In the genomic region with DNA sequence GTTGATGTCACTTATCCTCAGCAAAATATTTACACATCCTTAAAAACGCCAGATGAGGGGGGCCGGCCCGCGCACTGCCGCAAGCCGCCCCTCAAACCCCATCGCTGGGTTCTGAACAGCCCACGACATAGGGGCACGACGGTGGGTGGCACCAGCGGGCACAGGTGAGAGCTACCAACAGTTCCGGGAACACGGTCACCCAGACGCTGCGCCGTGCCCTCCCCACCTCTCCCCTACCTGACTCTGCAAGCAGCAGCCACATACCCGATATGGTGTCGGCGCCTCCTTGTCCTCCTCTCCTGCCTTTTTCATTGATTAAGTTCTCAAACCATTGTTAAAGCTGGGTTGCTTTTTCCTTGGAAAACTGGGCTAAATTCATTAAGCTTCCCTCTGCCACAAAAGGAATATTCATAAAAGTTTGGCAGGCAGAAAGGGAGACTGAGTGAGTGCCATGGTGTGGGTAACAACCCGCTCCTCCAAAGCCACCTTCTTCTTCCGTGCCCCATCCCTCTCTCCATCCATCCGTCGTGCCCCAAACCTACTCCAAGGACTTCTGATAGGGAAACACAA, we compare ENCODE assay signal across 8 cellular contexts. TPM values are rescaled to one million over a fixed set of nuclear protein-coding genes. Genes with fewer than 3 reads are reported as not detected.
A peak's percentile ranks its signal among the peaks of the same experiment; 100 is the strongest.
DNase-seq lines count a peak whose midpoint lies in the region; ATAC-seq and TF ChIP-seq lines count a peak whose summit lies in the region.

No MANE protein-coding gene starts in this region.

- TF ChIP-seq POLR2A in body of pancreas (IDR thresholded peaks at IDR 0.05), result peak in 2 of 3 donors; percentile 25 to 28

- H3K4me3 Mint-ChIP-seq in mesothelial cell of epicardium, result peak overlapping the region; percentile 73

- H3K4me1 ChIP-seq in body of pancreas, result peaks cover 3% of the 10 kb centered on the region
- no peaks in the 10 kb centered on the region for H3K4me1 ChIP-seq in upper lobe of right lung

- H3K27me3 Mint-ChIP-seq in mesothelial cell of epicardium (ENCODE audit: low read depth), result peaks cover 92% of the 10 kb centered on the region

- intact Hi-C loops in Right ventricle myocardium superior (cut with DNase I) (loop anchor here (10.0 kb wide), 1 partner anchor 45 kb away; no protein-coding TSS in a partner anchor), Right ventricle myocardium inferior (cut with DNase I) (loop anchor here (5.0 kb wide), 1 partner anchor 47 kb away; no protein-coding TSS in a partner anchor), body of pancreas (cut with DNase I) (no loop called here), upper lobe of right lung (cut with DNase I) (no loop called here)

- H3K36me3 Mint-ChIP-seq in mesothelial cell of epicardium, result no peaks in the 10 kb centered on the region

- no peak for TF ChIP-seq CTCF in body of pancreas (IDR thresholded peaks at IDR 0.05)
- no peak for TF ChIP-seq CTCF in mesothelial cell of epicardium (IDR thresholded peaks at IDR 0.05; ENCODE audit: unreplicated experiment)
- no peak for TF ChIP-seq CTCF in upper lobe of right lung (IDR thresholded peaks at IDR 0.05)

- H3K4me3 ChIP-seq in body of pancreas, result peak overlapping the region; percentile 9 to 30
- H3K4me3 ChIP-seq in upper lobe of right lung, result peak overlapping the region; percentile 58

- H3K4me1 Mint-ChIP-seq in mesothelial cell of epicardium, result peaks cover 11% of the 10 kb centered on the region

- H3K27me3 ChIP-seq in body of pancreas (no peaks in the 10 kb centered on the region), upper lobe of right lung (no peaks in the 10 kb centered on the region)

- no peaks in the 10 kb centered on the region for H3K9me3 ChIP-seq in body of pancreas
- H3K9me3 ChIP-seq in upper lobe of right lung, result no peaks in the 10 kb centered on the region

- H3K9me3 Mint-ChIP-seq in mesothelial cell of epicardium, result peaks cover 5% of the 10 kb centered on the region

- H3K36me3 ChIP-seq in body of pancreas (replicated peaks in 1 of 2; ENCODE audit: insufficient read depth in 1 of 2, low read depth in 2 of 2), result no peaks in the 10 kb centered on the region
- no peaks in the 10 kb centered on the region for H3K36me3 ChIP-seq in upper lobe of right lung

- ATAC-seq in Right ventricle myocardium superior (ENCODE audit: poor library complexity) (peak; percentile 11), Right ventricle myocardium inferior (no peak), body of pancreas (peak; percentile 69), upper lobe of right lung (peak; percentile 76), HG03097 (IDR thresholded peaks at IDR 0.05; ENCODE audit: low FRiP score, unreplicated experiment) (no peak)

- WGBS in body of pancreas, 2 donors, result 2 to 3% methylated on average over 7 to 23 of the region's 23 CpGs

- DNase-seq in Right ventricle myocardium superior (no peak), Right ventricle myocardium inferior (ENCODE audit: missing footprints) (no peak), body of pancreas (peak; percentile 41 to 65 (median 56)), mesothelial cell of epicardium (ENCODE audit: low spot score in 2 of 2, unreplicated experiment in 2 of 2) (no peak), upper lobe of right lung (peak; percentile 66), NCI-H1436 treated with DMSO at 0.1 percent for 48 hours (lab: John Stamatoyannopoulos, UW) (no peak), NCI-H187 (lab: John Stamatoyannopoulos, UW) (no peak)

- H3K27ac Mint-ChIP-seq in mesothelial cell of epicardium, result no peak overlapping the region

- peak overlapping the region in 3 of 4 donors; percentile 30 to 63 (median 51) for H3K27ac ChIP-seq in body of pancreas
- peak overlapping the region; percentile 42 for H3K27ac ChIP-seq in upper lobe of right lung

RNA-seq across cellular contexts. Expression of gene RAI2, which starts 1.4 kb away (rescaled TPM):
- 18.1 TPM for total RNA-seq in Right ventricle myocardium superior
- total RNA-seq in Right ventricle myocardium inferior, result 19.1 TPM
- total RNA-seq in body of pancreas, result 1 to 10 TPM; 4.9 to 8.6 TPM
- total RNA-seq in mesothelial cell of epicardium, result 1.8 to 2.2 TPM (median 2.2 TPM) in 3 replicates
- 32.1 TPM for total RNA-seq in upper lobe of right lung

Comparison
In these comparisons a context has a peak if more than half of its experiments do, and no peak if none do; other contexts are left out.
1. ATAC-seq: peak in Right ventricle myocardium superior (single experiment), body of pancreas (single experiment) and upper lobe of right lung (single experiment); none in Right ventricle myocardium inferior (single experiment) and HG03097 (single experiment).
2. DNase-seq: peak in body of pancreas (4 of 4) and upper lobe of right lung (single experiment); none in Right ventricle myocardium superior (single experiment), Right ventricle myocardium inferior (single experiment), mesothelial cell of epicardium (0 of 2), NCI-H1436 treated with DMSO at 0.1 percent for 48 hours (single experiment) and NCI-H187 (0 of 2).
3. intact Hi-C loops: an anchor here in Right ventricle myocardium superior (10.0 kb wide) and Right ventricle myocardium inferior (5.0 kb wide); none called in body of pancreas and upper lobe of right lung.